In genomic region chr7:26305048-26305868, GRCh38 we compare ENCODE assay signal across 9 cellular contexts. TPM values are rescaled to one million over a fixed set of nuclear protein-coding genes. Genes with fewer than 3 reads are reported as not detected.
DNase-seq lines count a peak whose midpoint lies in the region; ATAC-seq, FAIRE-seq and TF ChIP-seq lines count a peak whose summit lies in the region.
"Had no signal": no experiment of that assay in that cellular context is flagged by ENCODE, and none has a peak within 500 bp of the region (broad histone marks: within the 10 kb centered on the region; RNA-seq: fewer than 3 reads in every experiment).

No MANE protein-coding gene starts in this region.

- H3K27me3 ChIP-seq in stomach, result no peaks in the 10 kb centered on the region

- peaks cover 8% of the 10 kb centered on the region for H3K4me1 Mint-ChIP-seq in activated naive CD4-positive, alpha-beta T cell treated with anti-CD3 and anti-CD28 coated beads, Interleukin-2, amount 50 U/mL, for 24 hours
- H3K4me1 Mint-ChIP-seq in natural killer cell treated with Interleukin-12 subunit alpha and Interleukin-12 subunit beta and Interleukin-15 and Interleukin-18, amount 100 ng/mL, for 72 hours (ENCODE audit: low read depth in 2 of 2), result peaks cover 27 to 47% of the 10 kb centered on the region in 2 donors

- H3K4me1 ChIP-seq in stomach, result no peaks in the 10 kb centered on the region

- TF ChIP-seq EP300 in stomach (IDR thresholded peaks at IDR 0.05), result no peak

- no peak overlapping the region for H3K4me3 Mint-ChIP-seq in activated naive CD4-positive, alpha-beta T cell treated with anti-CD3 and anti-CD28 coated beads, Interleukin-2, amount 50 U/mL, for 24 hours
- peak overlapping the region; percentile 69 for H3K4me3 Mint-ChIP-seq in natural killer cell treated with Interleukin-12 subunit alpha and Interleukin-12 subunit beta and Interleukin-15 and Interleukin-18, amount 100 ng/mL, for 72 hours

- H3K36me3 ChIP-seq in stomach, result no peaks in the 10 kb centered on the region

- TF ChIP-seq CTCF in stomach (IDR thresholded peaks at IDR 0.05), result no peak

- peaks cover 2% of the 10 kb centered on the region for H3K36me3 Mint-ChIP-seq in activated naive CD4-positive, alpha-beta T cell treated with anti-CD3 and anti-CD28 coated beads, Interleukin-2, amount 50 U/mL, for 24 hours
- peaks cover 17% of the 10 kb centered on the region for H3K36me3 Mint-ChIP-seq in natural killer cell treated with Interleukin-12 subunit alpha and Interleukin-12 subunit beta and Interleukin-15 and Interleukin-18, amount 100 ng/mL, for 72 hours

- H3K4me3 ChIP-seq in stomach, result no peak overlapping the region

- ATAC-seq in natural killer cell treated with Interleukin-12 subunit alpha and Interleukin-12 subunit beta and Interleukin-15 and Interleukin-18, amount 100 ng/mL, for 72 hours, result peak; percentile 76 to 86
- no peak for ATAC-seq in GM18867 (IDR thresholded peaks at IDR 0.05; ENCODE audit: unreplicated experiment)

- intact Hi-C loops in stomach (cut with DNase I; ENCODE audit: low total_unique reads), result no loop called here

- no peaks in the 10 kb centered on the region for H3K9me3 ChIP-seq in stomach

- no peak for TF ChIP-seq POLR2A in stomach (IDR thresholded peaks at IDR 0.05)

- DNase-seq in GM19239 (ENCODE audit: insufficient read length, low spot score), result peak; percentile 43
- DNase-seq in HuH-7.5 (ENCODE audit: low spot score), result peak; percentile 64
- DNase-seq in natural killer cell treated with Interleukin-12 subunit alpha and Interleukin-12 subunit beta and Interleukin-15 and Interleukin-18, amount 100 ng/mL, for 72 hours (ENCODE audit: low spot score), result peak; percentile 77
- no peak for DNase-seq in NCI-H1694 (lab: John Stamatoyannopoulos, UW)
- no peak for DNase-seq in NCI-H1092 (lab: John Stamatoyannopoulos, UW)
- DNase-seq in stomach, result no peak

- peak overlapping the region in 2 of 5 donors; percentile 73 to 79 for H3K27ac ChIP-seq in stomach

- H3K9me3 Mint-ChIP-seq in activated naive CD4-positive, alpha-beta T cell treated with anti-CD3 and anti-CD28 coated beads, Interleukin-2, amount 50 U/mL, for 24 hours, result no peaks in the 10 kb centered on the region
- no peaks in the 10 kb centered on the region for H3K9me3 Mint-ChIP-seq in natural killer cell treated with Interleukin-12 subunit alpha and Interleukin-12 subunit beta and Interleukin-15 and Interleukin-18, amount 100 ng/mL, for 72 hours

- H3K27me3 Mint-ChIP-seq in activated naive CD4-positive, alpha-beta T cell treated with anti-CD3 and anti-CD28 coated beads, Interleukin-2, amount 50 U/mL, for 24 hours, result no peaks in the 10 kb centered on the region
- H3K27me3 Mint-ChIP-seq in natural killer cell treated with Interleukin-12 subunit alpha and Interleukin-12 subunit beta and Interleukin-15 and Interleukin-18, amount 100 ng/mL, for 72 hours, result no peaks in the 10 kb centered on the region

- peak; percentile 96 for FAIRE-seq in GM19239 (lab: Jason Lieb, UNC)
- FAIRE-seq: H54 had no signal

- H3K27ac Mint-ChIP-seq in activated naive CD4-positive, alpha-beta T cell treated with anti-CD3 and anti-CD28 coated beads, Interleukin-2, amount 50 U/mL, for 24 hours, result peak overlapping the region; percentile 60
- peak overlapping the region; percentile 92 to 100 for H3K27ac Mint-ChIP-seq in natural killer cell treated with Interleukin-12 subunit alpha and Interleukin-12 subunit beta and Interleukin-15 and Interleukin-18, amount 100 ng/mL, for 72 hours

- WGBS in stomach, 5 donors, result 75 to 89% (median 81%) methylated on average over 9 of the region's 9 CpGs

RNA-seq across cellular contexts. Expression of gene SNX10, which starts 13.6 kb away (rescaled TPM):
- total RNA-seq in natural killer cell treated with Interleukin-12 subunit alpha and Interleukin-12 subunit beta and Interleukin-15 and Interleukin-18, amount 100 ng/mL, for 72 hours, result 10 to 100 TPM; 47.2 to 81.7 TPM
- total RNA-seq in stomach, result 10 to 100 TPM in 1 of 5 donors, 1 to 10 TPM in 1, under 1 TPM in 1, not detected in 2; 0.58 to 55.0 (median 5.3) TPM
- polyA plus RNA-seq in stomach, result 1 to 10 TPM; 1.8 to 3.7 (median 2.2) TPM

Comparison
In these comparisons a context has a peak if more than half of its experiments do, and no peak if none do; other contexts are left out.
1. DNase-seq: peak in GM19239 (single experiment), HuH-7.5 (single experiment) and natural killer cell treated with Interleukin-12 subunit alpha and Interleukin-12 subunit beta and Interleukin-15 and Interleukin-18, amount 100 ng/mL, for 72 hours (single experiment); none in NCI-H1694 (single experiment), NCI-H1092 (single experiment) and stomach (single experiment).